ENCODE assay signal across 9 cellular contexts in genomic region chr6:119586250-119586882, GRCh38.
DNase-seq lines count a peak whose midpoint lies in the region; ATAC-seq and TF ChIP-seq lines count a peak whose summit lies in the region.
"Had no signal": no experiment of that assay in that cellular context is flagged by ENCODE, and none has a peak within 500 bp of the region (broad histone marks: within the 10 kb centered on the region; RNA-seq: fewer than 3 reads in every experiment).

No MANE protein-coding gene starts in this region.

- no peaks in the 10 kb centered on the region for H3K27me3 ChIP-seq in WERI-Rb-1 (ENCODE audit: insufficient read depth, low read depth, severe bottlenecking)
- H3K27me3 ChIP-seq in colonic mucosa = no peaks in the 10 kb centered on the region
- H3K27me3 ChIP-seq in right lobe of liver = no peaks in the 10 kb centered on the region

- intact Hi-C loops in colonic mucosa (cut with DNase I) (no loop called here), right lobe of liver (cut with DNase I) (no loop called here)

- H3K4me1 ChIP-seq in colonic mucosa (no peaks in the 10 kb centered on the region), right lobe of liver (no peaks in the 10 kb centered on the region)

- POLR2A ChIA-PET in GM10248 (lab: Yijun Ruan, JAX) = no interaction called here

- H3K27ac ChIP-seq in WERI-Rb-1 (no peak overlapping the region), colonic mucosa (no peak overlapping the region), right lobe of liver (no peak overlapping the region)

- no peaks in the 10 kb centered on the region for H3K36me3 ChIP-seq in WERI-Rb-1
- H3K36me3 ChIP-seq in colonic mucosa = no peaks in the 10 kb centered on the region
- no peaks in the 10 kb centered on the region for H3K36me3 ChIP-seq in right lobe of liver

- no peak overlapping the region for H3K9ac ChIP-seq in colonic mucosa (ENCODE audit: low read depth in 2 of 2, low read length in 2 of 2)

- ATAC-seq in GM19328 (IDR thresholded peaks at IDR 0.05; ENCODE audit: unreplicated experiment) = peak; percentile 93
- peak; percentile 82 for ATAC-seq in HG02759 (IDR thresholded peaks at IDR 0.05; ENCODE audit: unreplicated experiment)
- peak; percentile 85 for ATAC-seq in HG03558 (IDR thresholded peaks at IDR 0.05; ENCODE audit: extremely low read depth, unreplicated experiment)
- ATAC-seq in right lobe of liver = no peak

- CTCF ChIA-PET in GM10248 (lab: Yijun Ruan, JAX) = interaction anchor here (0.8 to 2.3 kb wide), 4 partner anchors 11 to 236 kb away, joined by 3 to 10 read pairs (median 5); no protein-coding TSS in a partner anchor

- 79% methylated on average over 3 of the region's 3 CpGs for WGBS in right lobe of liver (ENCODE audit: insufficient coverage, low coverage, low lambda C conversion rate, missing lambda C conversion rate)

- TF ChIP-seq CTCF in GM10248 (IDR thresholded peaks at IDR 0.05; ENCODE audit: control extremely low read depth, extremely low read depth, low read depth, missing control alignments) = no peak
- no peak for TF ChIP-seq CTCF in WERI-Rb-1 (IDR thresholded peaks at IDR 0.05; ENCODE audit: low read depth, low read length)
- no peak for TF ChIP-seq CTCF in colonic mucosa (IDR thresholded peaks at IDR 0.05)
- no peak for TF ChIP-seq CTCF in right lobe of liver (IDR thresholded peaks at IDR 0.05)

- no peak overlapping the region for H3K4me3 ChIP-seq in WERI-Rb-1 (ENCODE audit: low read depth, low read length)
- no peak overlapping the region for H3K4me3 ChIP-seq in colonic mucosa
- H3K4me3 ChIP-seq in right lobe of liver = no peak overlapping the region

- TF ChIP-seq POLR2A in right lobe of liver (IDR thresholded peaks at IDR 0.05) = no peak

- H3K9me3 ChIP-seq in WERI-Rb-1 (ENCODE audit: severe bottlenecking) = no peaks in the 10 kb centered on the region
- H3K9me3 ChIP-seq in colonic mucosa = no peaks in the 10 kb centered on the region
- H3K9me3 ChIP-seq in right lobe of liver = no peaks in the 10 kb centered on the region

- DNase-seq in GM10248 (ENCODE audit: extremely low spot score) (peak; percentile 18), WERI-Rb-1 (no peak), colonic mucosa (no peak), right lobe of liver (no peak)
- DNase-seq in stimulated activated naive CD4-positive, alpha-beta T cell (lab: John Stamatoyannopoulos, UW) = no peak
- DNase-seq: T-helper 1 cell had no signal

Comparison
In these comparisons a context has a peak if more than half of its experiments do, and no peak if none do; other contexts are left out.
1. ATAC-seq: peak in GM19328 (single experiment), HG02759 (single experiment) and HG03558 (single experiment); none in right lobe of liver (0 of 4).